8 cellular contexts compared by ENCODE assay signal in genomic region chr11:59142530-59143507, GRCh38. TPM values are rescaled to one million over a fixed set of nuclear protein-coding genes. Genes with fewer than 3 reads are reported as not detected.
DNase-seq lines count a peak whose midpoint lies in the region; ATAC-seq and FAIRE-seq lines count a peak whose summit lies in the region.

Gene FAM111A, plus strand, starts transcription at chr11:59142856. Its CDS starts 6,017 bp downstream, at chr11:59148873.

- peak; percentile 85 to 94 (median 87) for DNase-seq in CD4-positive, CD25-positive, alpha-beta regulatory T cell
- DNase-seq in NOMO-1 treated with DMSO at 0.1 percent for 48 hours (lab: John Stamatoyannopoulos, UW; ENCODE audit: unreplicated experiment) = peak; percentile 91
- peak; percentile 65 for DNase-seq in activated CD8-positive, alpha-beta memory T cell treated with anti-CD3 and anti-CD28 coated beads, Interleukin-2, amount 50 U/mL, for 1 hour (ENCODE audit: extremely low read depth)
- DNase-seq in mesenteric fat pad (ENCODE audit: low spot score) = peak; percentile 94
- DNase-seq in stimulated activated CD8-positive, alpha-beta memory T cell treated with anti-CD3 and anti-CD28 coated beads, Interleukin-15, amount 100 ng/mL, for 1 hour (ENCODE audit: low read depth) = peak; percentile 64

- H3K4me3 ChIP-seq in CD4-positive, CD25-positive, alpha-beta regulatory T cell (ENCODE audit: low read depth, low read length) = peak within 1 kb of the TSS; percentile 97

- peaks cover 42 to 62% (median 54%) of the 10 kb centered on the region in 4 donors for H3K4me1 Mint-ChIP-seq in CD4-positive, CD25-positive, alpha-beta regulatory T cell

- peak; percentile 80 to 83 for ATAC-seq in CD4-positive, CD25-positive, alpha-beta regulatory T cell (ENCODE audit: low read depth in 2 of 2)
- ATAC-seq in GM19351 (IDR thresholded peaks at IDR 0.05; ENCODE audit: unreplicated experiment) (peak; percentile 60), HG03521 (IDR thresholded peaks at IDR 0.05; ENCODE audit: unreplicated experiment) (peak; percentile 64)

- peaks cover 11% of the 10 kb centered on the region for H3K36me3 Mint-ChIP-seq in CD4-positive, CD25-positive, alpha-beta regulatory T cell

- peak; percentile 53 for FAIRE-seq in endometrium (lab: Jason Lieb, UNC)

- peaks cover 15% of the 10 kb centered on the region for H3K36me3 ChIP-seq in CD4-positive, CD25-positive, alpha-beta regulatory T cell (ENCODE audit: control insufficient read depth, insufficient read depth, low read length)

- H3K4me1 ChIP-seq in CD4-positive, CD25-positive, alpha-beta regulatory T cell (ENCODE audit: control insufficient read depth, insufficient read depth, low read length, poor library complexity, severe bottlenecking) = peaks cover 40% of the 10 kb centered on the region

- H3K27me3 ChIP-seq in CD4-positive, CD25-positive, alpha-beta regulatory T cell (ENCODE audit: control insufficient read depth, insufficient read depth, low read length) = no peaks in the 10 kb centered on the region

- peak within 1 kb of the TSS; percentile 96 to 100 (median 99) for H3K4me3 Mint-ChIP-seq in CD4-positive, CD25-positive, alpha-beta regulatory T cell

- H3K27ac Mint-ChIP-seq in CD4-positive, CD25-positive, alpha-beta regulatory T cell = peak within 1 kb of the TSS; percentile 97 to 99 (median 97)

- no peaks in the 10 kb centered on the region for H3K9me3 ChIP-seq in CD4-positive, CD25-positive, alpha-beta regulatory T cell (ENCODE audit: control insufficient read depth in 2 of 2, low read length in 2 of 2)

- peak within 1 kb of the TSS; percentile 93 for H3K27ac ChIP-seq in CD4-positive, CD25-positive, alpha-beta regulatory T cell (ENCODE audit: insufficient read depth, low read length, poor library complexity, severe bottlenecking)

- peaks cover 7% of the 10 kb centered on the region for H3K27me3 Mint-ChIP-seq in CD4-positive, CD25-positive, alpha-beta regulatory T cell

- H3K9me3 Mint-ChIP-seq in CD4-positive, CD25-positive, alpha-beta regulatory T cell = no peaks in the 10 kb centered on the region

RNA-seq across cellular contexts. Expression of gene FAM111A, which starts in this region (rescaled TPM):
- 73.4 TPM for total RNA-seq in CD4-positive, CD25-positive, alpha-beta regulatory T cell
- polyA plus RNA-seq in CD4-positive, CD25-positive, alpha-beta regulatory T cell = 10 to 100 TPM; 28.6 to 41.5 (median 32.8) TPM
- 18.6 TPM for total RNA-seq in mesenteric fat pad

Comparison
In these comparisons a context has a peak if more than half of its experiments do, and no peak if none do; other contexts are left out.
1. Peak in every context shown above with its lines: DNase-seq, ATAC-seq, H3K4me3 ChIP-seq and H3K27ac ChIP-seq.